In the genomic region with DNA sequence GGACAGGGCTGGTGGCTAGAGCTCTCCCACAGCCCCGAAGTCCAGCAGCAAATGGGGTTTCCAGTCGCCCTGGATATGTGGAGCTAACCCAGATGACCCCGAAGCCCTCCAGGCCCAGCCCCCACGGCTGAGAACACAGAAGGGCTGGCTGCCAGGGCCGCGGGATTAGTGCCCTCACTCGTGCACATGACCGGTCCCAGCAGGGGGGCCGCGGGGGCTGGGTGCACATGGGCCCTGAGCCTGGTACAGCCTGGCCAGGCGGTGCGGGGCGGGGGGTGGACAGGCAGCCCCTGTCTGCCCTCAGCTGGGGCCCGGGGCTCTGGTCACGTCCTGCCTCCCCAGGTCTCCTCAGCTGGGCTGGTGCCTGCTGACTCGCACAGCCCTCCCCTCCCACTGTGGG, we compare ENCODE assay signal across 9 cellular contexts. TPM values are rescaled to one million over a fixed set of nuclear protein-coding genes. Genes with fewer than 3 reads are reported as not detected.
DNase-seq lines count a peak whose midpoint lies in the region; ATAC-seq, FAIRE-seq and TF ChIP-seq lines count a peak whose summit lies in the region.
"Had no signal": no experiment of that assay in that cellular context is flagged by ENCODE, and none has a peak within 500 bp of the region (broad histone marks: within the 10 kb centered on the region; RNA-seq: fewer than 3 reads in every experiment).

No MANE protein-coding gene starts in this region.

- H3K9me3 Mint-ChIP-seq in stimulated activated naive CD8-positive, alpha-beta T cell treated with anti-CD3 and anti-CD28 coated beads, Interleukin-15, amount 100 ng/mL, for 72 hours = no peaks in the 10 kb centered on the region
- H3K9me3 Mint-ChIP-seq: endodermal cell, HFFc6, nephron progenitor cell had no signal

- no peak overlapping the region for H3K4me3 Mint-ChIP-seq in stimulated activated naive CD8-positive, alpha-beta T cell treated with anti-CD3 and anti-CD28 coated beads, Interleukin-15, amount 100 ng/mL, for 72 hours
- H3K4me3 Mint-ChIP-seq: endodermal cell, HFFc6, nephron progenitor cell had no signal

- H3K4me1 Mint-ChIP-seq in stimulated activated naive CD8-positive, alpha-beta T cell treated with anti-CD3 and anti-CD28 coated beads, Interleukin-15, amount 100 ng/mL, for 72 hours = peaks cover 40% of the 10 kb centered on the region

- peak; percentile 11 for ATAC-seq in stimulated activated naive CD8-positive, alpha-beta T cell treated with anti-CD3 and anti-CD28 coated beads, Interleukin-15, amount 100 ng/mL, for 72 hours
- ATAC-seq in stimulated activated naive CD8-positive, alpha-beta T cell treated with anti-CD3 and anti-CD28 coated beads, Interleukin-15, Interleukin-2, amounts not matched to agents 100 U/mL and 50 U/mL, for 24 hours = no peak
- ATAC-seq in HG02678 (IDR thresholded peaks at IDR 0.05; ENCODE audit: unreplicated experiment) (no peak), HG03045 (IDR thresholded peaks at IDR 0.05; ENCODE audit: unreplicated experiment) (no peak)

- H3K27ac Mint-ChIP-seq in stimulated activated naive CD8-positive, alpha-beta T cell treated with anti-CD3 and anti-CD28 coated beads, Interleukin-15, amount 100 ng/mL, for 72 hours = no peak overlapping the region
- H3K27ac Mint-ChIP-seq: HFFc6 had no signal

- peaks cover 10% of the 10 kb centered on the region for H3K27me3 Mint-ChIP-seq in stimulated activated naive CD8-positive, alpha-beta T cell treated with anti-CD3 and anti-CD28 coated beads, Interleukin-15, amount 100 ng/mL, for 72 hours

- DNase-seq in stimulated activated naive CD8-positive, alpha-beta T cell treated with anti-CD3 and anti-CD28 coated beads, Interleukin-15, amount 100 ng/mL, for 72 hours = no peak
- DNase-seq in stimulated activated naive CD8-positive, alpha-beta T cell treated with anti-CD3 and anti-CD28 coated beads, Interleukin-15, Interleukin-2, amounts not matched to agents 100 U/mL and 50 U/mL, for 24 hours = no peak
- DNase-seq in hippocampal formation (lab: John Stamatoyannopoulos, UW) = peak; percentile 86 to 93
- no peak for DNase-seq in GM12892 (ENCODE audit: insufficient read length)
- DNase-seq: endodermal cell, HFFc6, nephron progenitor cell had no signal

- no peak for TF ChIP-seq POLR2A in GM12892 (IDR thresholded peaks at IDR 0.05; ENCODE audit: low read depth, low read length)

- FAIRE-seq in GM12892 (lab: Jason Lieb, UNC) = no peak

RNA-seq across cellular contexts. Expression of a gene that starts 5.9 kb away (rescaled TPM):
- polyA plus RNA-seq in GM12892 (2012; ENCODE audit: missing spikeins) = 55.4 TPM

RNA-seq across cellular contexts. Expression of a gene that starts 6.0 kb away (rescaled TPM):
- polyA plus RNA-seq in GM12892 (2012; ENCODE audit: missing spikeins) = 22.5 TPM

RNA-seq across cellular contexts. Expression of a gene that starts 6.2 kb away (rescaled TPM):
- polyA plus RNA-seq in GM12892 (2012; ENCODE audit: missing spikeins) = 4.1 TPM

RNA-seq across cellular contexts. Expression of a gene that starts 11.1 kb away (rescaled TPM):
- 27.7 TPM for polyA plus RNA-seq in GM12892 (2012; ENCODE audit: missing spikeins)

RNA-seq across cellular contexts. Expression of a gene that starts 11.1 kb away (rescaled TPM):
- 3.8 TPM for polyA plus RNA-seq in GM12892 (2012; ENCODE audit: missing spikeins)

Comparison
In these comparisons a context has a peak if more than half of its experiments do, and no peak if none do; other contexts are left out.
1. DNase-seq: peak in hippocampal formation (2 of 2); none in stimulated activated naive CD8-positive, alpha-beta T cell treated with anti-CD3 and anti-CD28 coated beads, Interleukin-15, amount 100 ng/mL, for 72 hours (0 of 2), stimulated activated naive CD8-positive, alpha-beta T cell treated with anti-CD3 and anti-CD28 coated beads, Interleukin-15, Interleukin-2, amounts not matched to agents 100 U/mL and 50 U/mL, for 24 hours (single experiment) and GM12892 (single experiment).